16 cellular contexts compared by ENCODE assay signal in genomic region chr17:40817103-40817682, GRCh38. TPM values are rescaled to one million over a fixed set of nuclear protein-coding genes. Genes with fewer than 3 reads are reported as not detected.
A peak's percentile ranks its signal among the peaks of the same experiment; 100 is the strongest.
DNase-seq lines count a peak whose midpoint lies in the region; ATAC-seq, FAIRE-seq and TF ChIP-seq lines count a peak whose summit lies in the region.
"Had no signal": no experiment of that assay in that cellular context is flagged by ENCODE, and none has a peak within 500 bp of the region (broad histone marks: within the 10 kb centered on the region; RNA-seq: fewer than 3 reads in every experiment).

No MANE protein-coding gene starts in this region.

- ATAC-seq in DND-41 (ENCODE audit: insufficient read depth, low read depth) (no peak), naive B cell (ENCODE audit: low read depth in 2 of 2) (no peak), HG03095 (IDR thresholded peaks at IDR 0.05; ENCODE audit: unreplicated experiment) (no peak)
- ATAC-seq in activated CD8-positive, alpha-beta T cell treated with anti-CD3 and anti-CD28 coated beads for 36 hours: no peak
- ATAC-seq: right cardiac atrium had no signal

- no peaks in the 10 kb centered on the region for H3K9me3 Mint-ChIP-seq in activated CD8-positive, alpha-beta T cell treated with anti-CD3 and anti-CD28 coated beads for 36 hours
- peaks cover 4 to 26% (median 6%) of the 10 kb centered on the region in 7 donors for H3K9me3 Mint-ChIP-seq in naive B cell

- POLR2A ChIA-PET in activated CD8-positive, alpha-beta T cell treated with anti-CD3 and anti-CD28 coated beads for 36 hours (lab: Charles Lee): no interaction called here

- H3K4me1 Mint-ChIP-seq in activated CD8-positive, alpha-beta T cell treated with anti-CD3 and anti-CD28 coated beads for 36 hours (ENCODE audit: low read depth): peaks cover 21% of the 10 kb centered on the region
- peaks cover 4 to 13% (median 12%) of the 10 kb centered on the region in 3 donors for H3K4me1 Mint-ChIP-seq in naive B cell

- H4K20me1 ChIP-seq in BLaER1 treated with 17β-estradiol and CSF1 and Interleukin-3, amounts not matched to agents 10 nM and 100 nM: no peaks in the 10 kb centered on the region
- H4K20me1 ChIP-seq in DND-41 (ENCODE audit: insufficient read depth, low read length): no peaks in the 10 kb centered on the region

- H3K27ac Mint-ChIP-seq in activated CD8-positive, alpha-beta T cell treated with anti-CD3 and anti-CD28 coated beads for 36 hours: peak overlapping the region; percentile 70
- H3K27ac Mint-ChIP-seq in naive B cell: peak overlapping the region in 2 of 6 donors; percentile 39 to 56

- no peak overlapping the region for H3K27ac ChIP-seq in BLaER1 treated with 17β-estradiol and CSF1 and Interleukin-3, amounts not matched to agents 10 nM and 100 nM
- H3K27ac ChIP-seq in DND-41 (ENCODE audit: low read length) (no peak overlapping the region), left ventricle myocardium inferior (replicated peaks) (no peak overlapping the region)
- H3K27ac ChIP-seq: cardiac muscle cell had no signal

- H3K4me1 ChIP-seq in BLaER1 treated with 17β-estradiol and CSF1 and Interleukin-3, amounts not matched to agents 10 nM and 100 nM: peaks cover 4 to 24% (median 9%) of the 10 kb centered on the region in 10 experiments; a peak in 12 of 20 replicates
- peaks cover 28% of the 10 kb centered on the region for H3K4me1 ChIP-seq in DND-41 (ENCODE audit: insufficient read depth, low read length)
- H3K4me1 ChIP-seq in left ventricle myocardium inferior: peaks cover 50% of the 10 kb centered on the region

- TF ChIP-seq CTCF in DND-41 (IDR thresholded peaks at IDR 0.05; ENCODE audit: borderline replicate concordance, extremely low read depth, low read length, poor library complexity, severe bottlenecking) (no peak), left ventricle myocardium inferior (IDR thresholded peaks at IDR 0.05; ENCODE audit: borderline replicate concordance) (no peak)
- TF ChIP-seq CTCF in activated CD8-positive, alpha-beta T cell treated with anti-CD3 and anti-CD28 coated beads for 36 hours (IDR thresholded peaks at IDR 0.05): no peak

- H3K27me3 ChIP-seq in BLaER1 treated with 17β-estradiol and CSF1 and Interleukin-3, amounts not matched to agents 10 nM and 100 nM: no peaks in the 10 kb centered on the region
- no peaks in the 10 kb centered on the region for H3K27me3 ChIP-seq in DND-41 (ENCODE audit: insufficient read depth, low read length, poor library complexity)
- H3K27me3 ChIP-seq in left ventricle myocardium inferior (ENCODE audit: low read depth): no peaks in the 10 kb centered on the region

- peaks cover 18% of the 10 kb centered on the region for H3K79me2 ChIP-seq in DND-41 (ENCODE audit: insufficient read depth, low read length)

- peaks cover 9 to 21% (median 17%) of the 10 kb centered on the region in 11 experiments for H3K36me3 ChIP-seq in BLaER1 treated with 17β-estradiol and CSF1 and Interleukin-3, amounts not matched to agents 10 nM and 100 nM
- peaks cover 6% of the 10 kb centered on the region for H3K36me3 ChIP-seq in DND-41 (ENCODE audit: insufficient read depth, low read length)
- H3K36me3 ChIP-seq in left ventricle myocardium inferior: peaks cover 18% of the 10 kb centered on the region
- H3K36me3 ChIP-seq: cardiac muscle cell had no signal

- CTCF ChIA-PET in activated CD8-positive, alpha-beta T cell treated with anti-CD3 and anti-CD28 coated beads for 36 hours (lab: Charles Lee): interaction anchor here (1.7 kb wide), 1 partner anchor 14 kb away, joined by 4 read pairs; no protein-coding TSS in a partner anchor

- no peak for FAIRE-seq in GM19239 (lab: Jason Lieb, UNC)

- H2AFZ ChIP-seq in DND-41 (ENCODE audit: low read depth, low read length): no peak overlapping the region

- H3K4me3 Mint-ChIP-seq in activated CD8-positive, alpha-beta T cell treated with anti-CD3 and anti-CD28 coated beads for 36 hours: peak overlapping the region; percentile 95
- peak overlapping the region; percentile 42 to 97 (median 82) for H3K4me3 Mint-ChIP-seq in naive B cell

- H3K36me3 Mint-ChIP-seq in activated CD8-positive, alpha-beta T cell treated with anti-CD3 and anti-CD28 coated beads for 36 hours (ENCODE audit: low read depth): peaks cover 20% of the 10 kb centered on the region
- H3K36me3 Mint-ChIP-seq in naive B cell: peaks cover 28 to 37% of the 10 kb centered on the region in 2 donors

- peaks cover 15% of the 10 kb centered on the region for H3K27me3 Mint-ChIP-seq in activated CD8-positive, alpha-beta T cell treated with anti-CD3 and anti-CD28 coated beads for 36 hours
- H3K27me3 Mint-ChIP-seq in naive B cell: peaks cover 25 to 32% (median 28%) of the 10 kb centered on the region in 3 donors

- DNase-seq in DND-41: no peak
- no peak for DNase-seq in activated CD8-positive, alpha-beta T cell treated with anti-CD3 and anti-CD28 coated beads for 36 hours
- DNase-seq in naive B cell: no peak
- no peak for DNase-seq in NCI-H345 (lab: John Stamatoyannopoulos, UW)
- DNase-seq in GM19239 (ENCODE audit: insufficient read length, low spot score): no peak
- DNase-seq in left ventricle myocardium inferior: no peak
- DNase-seq: EL, Kasumi-1, NCI-H187, NCI-H774, right cardiac atrium had no signal

- H3K4me2 ChIP-seq in BLaER1 treated with 17β-estradiol and CSF1 and Interleukin-3, amounts not matched to agents 10 nM and 100 nM: peak overlapping the region in 10 of 11 experiments; percentile 75 to 97 (median 87); a peak in 15 of 22 replicates
- H3K4me2 ChIP-seq in DND-41 (ENCODE audit: insufficient read depth, low read length): peak overlapping the region; percentile 87; the same call in 1 of the 2 replicates

- intact Hi-C loops in activated CD8-positive, alpha-beta T cell treated with anti-CD3 and anti-CD28 coated beads for 36 hours (cut with micrococcal nuclease): no loop called here
- intact Hi-C loops in left ventricle myocardium inferior (cut with micrococcal nuclease): no loop called here

- H3K9me3 ChIP-seq in BLaER1 treated with 17β-estradiol and CSF1 and Interleukin-3, amounts not matched to agents 10 nM and 100 nM (replicated peaks in 1 of 11): peaks cover 0 to 19% (median 7%) of the 10 kb centered on the region in 11 experiments; a peak in 11 of 22 replicates
- no peaks in the 10 kb centered on the region for H3K9me3 ChIP-seq in DND-41 (ENCODE audit: insufficient read depth, low read length, severe bottlenecking)
- H3K9me3 ChIP-seq in left ventricle myocardium inferior (replicated peaks): no peaks in the 10 kb centered on the region

- H3K4me3 ChIP-seq in BLaER1 treated with 17β-estradiol and CSF1 and Interleukin-3, amounts not matched to agents 10 nM and 100 nM: peak overlapping the region in 3 of 10 experiments; percentile 67 to 92 (median 72); a peak in 4 of 20 replicates
- H3K4me3 ChIP-seq in DND-41 (ENCODE audit: low read depth in 1 of 2, low read length in 2 of 2) (no peak overlapping the region), left ventricle myocardium inferior (no peak overlapping the region)

- H3K9ac ChIP-seq in BLaER1 treated with 17β-estradiol and CSF1 and Interleukin-3, amounts not matched to agents 10 nM and 100 nM: no peak overlapping the region
- H3K9ac ChIP-seq in DND-41 (ENCODE audit: low read depth, low read length): no peak overlapping the region

RNA-seq across cellular contexts. Expression of gene KRT10, which starts 5.2 kb away (rescaled TPM):
- 10 to 100 TPM; 26.9 to 31.3 TPM for total RNA-seq in activated CD8-positive, alpha-beta T cell treated with anti-CD3 and anti-CD28 coated beads for 36 hours
- 100 to 1,000 TPM; 194 to 275 (median 232) TPM for polyA plus RNA-seq in naive B cell (ENCODE audit: low read depth in 6 of 6)
- 54.7 TPM for total RNA-seq in left ventricle myocardium inferior

RNA-seq across cellular contexts. Expression of gene KRT28, which starts 17.4 kb away (rescaled TPM):
- not detected for total RNA-seq in activated CD8-positive, alpha-beta T cell treated with anti-CD3 and anti-CD28 coated beads for 36 hours
- not detected for polyA plus RNA-seq in naive B cell (ENCODE audit: low read depth in 6 of 6)
- not detected for total RNA-seq in left ventricle myocardium inferior
- total RNA-seq: cardiac muscle cell, glomerular endothelial cell, right cardiac atrium had no signal
- polyA plus RNA-seq: BJ, cardiac muscle cell, right cardiac atrium had no signal

RNA-seq across cellular contexts. Expression of gene KRT27, which starts 34.8 kb away (rescaled TPM):
- total RNA-seq in activated CD8-positive, alpha-beta T cell treated with anti-CD3 and anti-CD28 coated beads for 36 hours: not detected
- under 1 TPM in 1 of 6 donors, not detected in 5; 0.53 TPM for polyA plus RNA-seq in naive B cell (ENCODE audit: low read depth in 6 of 6)
- not detected for total RNA-seq in left ventricle myocardium inferior
- total RNA-seq: cardiac muscle cell, glomerular endothelial cell had no signal
- polyA plus RNA-seq: BJ, cardiac muscle cell had no signal

RNA-seq across cellular contexts. Expression of gene KRT26, which starts 45.2 kb away (rescaled TPM):
- not detected for total RNA-seq in activated CD8-positive, alpha-beta T cell treated with anti-CD3 and anti-CD28 coated beads for 36 hours
- polyA plus RNA-seq in naive B cell (ENCODE audit: low read depth in 6 of 6): not detected
- not detected for total RNA-seq in left ventricle myocardium inferior
- total RNA-seq: cardiac muscle cell, glomerular endothelial cell, right cardiac atrium had no signal
- polyA plus RNA-seq: BJ, cardiac muscle cell, right cardiac atrium had no signal

RNA-seq across cellular contexts. Expression of gene KRT12, which starts 49.8 kb away (rescaled TPM):
- total RNA-seq in activated CD8-positive, alpha-beta T cell treated with anti-CD3 and anti-CD28 coated beads for 36 hours: not detected
- polyA plus RNA-seq in naive B cell (ENCODE audit: low read depth in 6 of 6): not detected
- not detected for total RNA-seq in left ventricle myocardium inferior
- total RNA-seq: cardiac muscle cell, glomerular endothelial cell, right cardiac atrium had no signal
- polyA plus RNA-seq: BJ, cardiac muscle cell, right cardiac atrium had no signal
